In genomic region chr10:129521161-129522025, GRCh38 we compare ENCODE assay signal across 1 cellular context.
TF ChIP-seq lines count a peak whose summit lies in the region.

No MANE protein-coding gene starts in this region.

TF ChIP-seq in H1, 55 proteins besides CTCF, POLR2A, EP300 and RAD21 (continued from another document):
- TF ChIP-seq, protein P1, sequence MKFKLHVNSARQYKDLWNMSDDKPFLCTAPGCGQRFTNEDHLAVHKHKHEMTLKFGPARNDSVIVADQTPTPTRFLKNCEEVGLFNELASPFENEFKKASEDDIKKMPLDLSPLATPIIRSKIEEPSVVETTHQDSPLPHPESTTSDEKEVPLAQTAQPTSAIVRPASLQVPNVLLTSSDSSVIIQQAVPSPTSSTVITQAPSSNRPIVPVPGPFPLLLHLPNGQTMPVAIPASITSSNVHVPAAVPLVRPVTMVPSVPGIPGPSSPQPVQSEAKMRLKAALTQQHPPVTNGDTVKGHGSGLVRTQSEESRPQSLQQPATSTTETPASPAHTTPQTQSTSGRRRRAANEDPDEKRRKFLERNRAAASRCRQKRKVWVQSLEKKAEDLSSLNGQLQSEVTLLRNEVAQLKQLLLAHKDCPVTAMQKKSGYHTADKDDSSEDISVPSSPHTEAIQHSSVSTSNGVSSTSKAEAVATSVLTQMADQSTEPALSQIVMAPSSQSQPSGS (IDR thresholded peaks at IDR 0.05; ENCODE audit: low read length) = no peak
- TF ChIP-seq, protein P2, sequence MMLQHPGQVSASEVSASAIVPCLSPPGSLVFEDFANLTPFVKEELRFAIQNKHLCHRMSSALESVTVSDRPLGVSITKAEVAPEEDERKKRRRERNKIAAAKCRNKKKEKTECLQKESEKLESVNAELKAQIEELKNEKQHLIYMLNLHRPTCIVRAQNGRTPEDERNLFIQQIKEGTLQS (IDR thresholded peaks at IDR 0.05; ENCODE audit: insufficient read depth, low read depth, low read length) = no peak
- TF ChIP-seq HDAC6 (IDR thresholded peaks at IDR 0.05; ENCODE audit: low read depth, low read length) = no peak
- TF ChIP-seq CEBPB (IDR thresholded peaks at IDR 0.05; ENCODE audit: low read depth, low read length) = no peak
- no peak for TF ChIP-seq RNF2 (IDR thresholded peaks at IDR 0.05; ENCODE audit: borderline replicate concordance, low read depth, low read length, missing control alignments, poor library complexity, severe bottlenecking)
